In the genomic region with DNA sequence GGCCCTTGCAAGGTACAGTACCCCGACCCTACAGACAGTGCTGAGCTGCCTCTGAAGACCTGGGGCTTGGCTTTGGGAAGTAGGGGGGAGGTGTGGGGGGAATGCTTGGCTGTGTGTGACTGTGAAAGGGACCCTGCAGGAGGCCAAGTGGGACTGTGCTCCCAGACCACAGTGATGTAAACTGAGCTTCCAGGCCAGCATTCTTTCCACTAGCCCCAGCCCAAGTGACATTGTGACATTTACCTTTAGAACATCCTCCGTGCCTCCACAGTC, we compare ENCODE assay signal across 22 cellular contexts. TPM values are rescaled to one million over a fixed set of nuclear protein-coding genes. Genes with fewer than 3 reads are reported as not detected.
"Had no signal": no experiment of that assay in that cellular context is flagged by ENCODE, and none has a peak within 500 bp of the region (broad histone marks: within the 10 kb centered on the region; RNA-seq: fewer than 3 reads in every experiment).

No MANE protein-coding gene starts in this region.

- H3K4me2 ChIP-seq: PC-9 had no signal

- H3K27me3 ChIP-seq: Peyer's patch, SJCRH30 had no signal

- H3K9me3 ChIP-seq: Peyer's patch, SJCRH30 had no signal

- H2AFZ ChIP-seq: PC-9 had no signal

- H3K4me3 ChIP-seq: PC-9, Peyer's patch, SJCRH30 had no signal

- H3K27ac ChIP-seq: PC-9, Peyer's patch, SJCRH30 had no signal

- ATAC-seq: Right ventricle myocardium inferior, SK-N-SH treated with all-trans-retinoic acid at 6 μM for 48 hours had no signal

- H3K36me3 ChIP-seq: Peyer's patch, SJCRH30 had no signal

- DNase-seq: KBM-7, MV-4-11, NCI-H1048, NCI-H1105, NCI-H1417, NCI-H187, NCI-H2029, NCI-H2081 treated with DMSO at 0.1 percent for 48 hours, NCI-H2171, NCI-H226, NCI-H446, NCI-H510A, NCI-H524 treated with DMSO at 0.1 percent for 48 hours, NCI-H69, NCI-H774, PC-9, SHP77 treated with DMSO at 0.1 percent for 48 hours, SJCRH30 had no signal

RNA-seq across cellular contexts. Expression of gene HMCN2, which starts 31.2 kb away (rescaled TPM):
- total RNA-seq: MCF 10A had no signal
